Comparison of ENCODE assay signal across 11 cellular contexts in the genomic region with DNA sequence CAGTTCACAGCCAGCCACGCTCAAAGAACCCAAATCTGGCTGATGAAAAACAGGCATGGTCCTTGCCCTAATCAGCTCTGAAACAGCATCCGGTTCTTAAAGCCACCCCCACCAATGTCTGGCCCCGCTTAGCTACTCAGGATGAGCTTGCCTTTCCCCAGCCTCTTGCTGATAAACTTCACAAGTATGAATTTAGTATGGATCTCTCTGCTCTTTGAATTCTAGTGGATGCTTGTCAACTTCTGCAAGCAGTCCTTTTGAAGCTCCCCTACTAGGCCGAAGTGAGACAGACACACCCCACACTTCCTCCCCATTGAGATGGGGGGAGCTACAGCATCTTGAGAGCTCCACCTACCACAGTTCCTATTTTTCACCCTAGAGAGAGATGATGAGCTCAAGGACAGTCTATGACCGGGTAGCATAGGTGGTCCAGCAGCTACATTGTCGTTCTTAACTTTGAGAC. TPM values are rescaled to one million over a fixed set of nuclear protein-coding genes. Genes with fewer than 3 reads are reported as not detected.
DNase-seq lines count a peak whose midpoint lies in the region; ATAC-seq and TF ChIP-seq lines count a peak whose summit lies in the region.
"Had no signal": no experiment of that assay in that cellular context is flagged by ENCODE, and none has a peak within 500 bp of the region (broad histone marks: within the 10 kb centered on the region; RNA-seq: fewer than 3 reads in every experiment).

No MANE protein-coding gene starts in this region.

- peak overlapping the region; percentile 45 for H3K4me3 Mint-ChIP-seq in activated T-helper 17 cell treated with anti-CD3 and anti-CD28 coated beads, Interleukin-2, amount 50 U/mL, for 72 hours
- H3K4me3 Mint-ChIP-seq in natural killer cell treated with Interleukin-12 subunit alpha and Interleukin-12 subunit beta and Interleukin-15 and Interleukin-18, amount 100 ng/mL, for 72 hours, result peak overlapping the region; percentile 36
- no peak overlapping the region for H3K4me3 Mint-ChIP-seq in chondrocyte (ENCODE audit: unreplicated experiment)

- H3K27me3 ChIP-seq in right atrium auricular region, result no peaks in the 10 kb centered on the region

- no peaks in the 10 kb centered on the region for H3K36me3 ChIP-seq in right atrium auricular region

- H3K27ac Mint-ChIP-seq in activated T-helper 17 cell treated with anti-CD3 and anti-CD28 coated beads, Interleukin-2, amount 50 U/mL, for 72 hours, result peak overlapping the region; percentile 16
- peak overlapping the region; percentile 65 to 84 for H3K27ac Mint-ChIP-seq in natural killer cell treated with Interleukin-12 subunit alpha and Interleukin-12 subunit beta and Interleukin-15 and Interleukin-18, amount 100 ng/mL, for 72 hours
- H3K27ac Mint-ChIP-seq in chondrocyte (ENCODE audit: unreplicated experiment), result no peak overlapping the region

- ATAC-seq in activated T-helper 17 cell treated with anti-CD3 and anti-CD28 coated beads, Interleukin-2, amount 50 U/mL, for 72 hours (replicated peaks), result peak; percentile 72
- ATAC-seq in natural killer cell treated with Interleukin-12 subunit alpha and Interleukin-12 subunit beta and Interleukin-15 and Interleukin-18, amount 100 ng/mL, for 72 hours, result peak; percentile 89 to 91

- H3K9me3 Mint-ChIP-seq in activated T-helper 17 cell treated with anti-CD3 and anti-CD28 coated beads, Interleukin-2, amount 50 U/mL, for 72 hours, result peaks cover 9% of the 10 kb centered on the region
- no peaks in the 10 kb centered on the region for H3K9me3 Mint-ChIP-seq in natural killer cell treated with Interleukin-12 subunit alpha and Interleukin-12 subunit beta and Interleukin-15 and Interleukin-18, amount 100 ng/mL, for 72 hours
- H3K9me3 Mint-ChIP-seq in chondrocyte (ENCODE audit: low read depth), result peaks cover 31% of the 10 kb centered on the region

- H3K36me3 Mint-ChIP-seq in activated T-helper 17 cell treated with anti-CD3 and anti-CD28 coated beads, Interleukin-2, amount 50 U/mL, for 72 hours (ENCODE audit: low read depth), result no peaks in the 10 kb centered on the region
- peaks cover 17% of the 10 kb centered on the region for H3K36me3 Mint-ChIP-seq in natural killer cell treated with Interleukin-12 subunit alpha and Interleukin-12 subunit beta and Interleukin-15 and Interleukin-18, amount 100 ng/mL, for 72 hours
- H3K36me3 Mint-ChIP-seq in chondrocyte (ENCODE audit: low read depth), result peaks cover 16% of the 10 kb centered on the region

- no peaks in the 10 kb centered on the region for H3K27me3 Mint-ChIP-seq in activated T-helper 17 cell treated with anti-CD3 and anti-CD28 coated beads, Interleukin-2, amount 50 U/mL, for 72 hours
- H3K27me3 Mint-ChIP-seq in natural killer cell treated with Interleukin-12 subunit alpha and Interleukin-12 subunit beta and Interleukin-15 and Interleukin-18, amount 100 ng/mL, for 72 hours, result peaks cover 0 to 10% of the 10 kb centered on the region in 2 donors
- peaks cover 27% of the 10 kb centered on the region for H3K27me3 Mint-ChIP-seq in chondrocyte (ENCODE audit: low read depth)

- peaks cover 6% of the 10 kb centered on the region for H3K4me1 Mint-ChIP-seq in activated T-helper 17 cell treated with anti-CD3 and anti-CD28 coated beads, Interleukin-2, amount 50 U/mL, for 72 hours
- H3K4me1 Mint-ChIP-seq in natural killer cell treated with Interleukin-12 subunit alpha and Interleukin-12 subunit beta and Interleukin-15 and Interleukin-18, amount 100 ng/mL, for 72 hours (ENCODE audit: low read depth in 2 of 2), result peaks cover 13 to 14% of the 10 kb centered on the region in 2 donors
- H3K4me1 Mint-ChIP-seq in chondrocyte (ENCODE audit: low read depth), result no peaks in the 10 kb centered on the region

- no peak for TF ChIP-seq CTCF in chondrocyte (IDR thresholded peaks at IDR 0.05)
- TF ChIP-seq CTCF in right atrium auricular region (IDR thresholded peaks at IDR 0.05), result no peak

- H3K4me3 ChIP-seq in right atrium auricular region, result no peak overlapping the region

- H3K4me1 ChIP-seq in right atrium auricular region, result no peaks in the 10 kb centered on the region

- H3K27ac ChIP-seq in caudate nucleus (ENCODE audit: low read depth, low read length) (no peak overlapping the region), right atrium auricular region (no peak overlapping the region)

- peak; percentile 51 for DNase-seq in activated T-cell treated with anti-CD3 and anti-CD28 coated beads, Interleukin-2, amount 50 U/mL, for 1 hour
- DNase-seq in activated T-cell treated with anti-CD3 and anti-CD28 coated beads for 4 hours (no peak), RPMI8226 (peak; percentile 20), chondrocyte (ENCODE audit: low spot score) (no peak), caudate nucleus (lab: John Stamatoyannopoulos, UW) (no peak), right atrium auricular region (ENCODE audit: low spot score) (no peak)
- peak; percentile 79 for DNase-seq in natural killer cell treated with Interleukin-12 subunit alpha and Interleukin-12 subunit beta and Interleukin-15 and Interleukin-18, amount 100 ng/mL, for 72 hours (ENCODE audit: low spot score)
- DNase-seq: kidney glomerular epithelial cell, NCI-H2171 treated with DMSO at 0.1 percent for 48 hours had no signal

- peaks cover 0 to 13% of the 10 kb centered on the region in 2 donors for H3K9me3 ChIP-seq in right atrium auricular region

RNA-seq across cellular contexts. Expression of a gene that starts 36.7 kb away (rescaled TPM):
- total RNA-seq in activated T-helper 17 cell treated with anti-CD3 and anti-CD28 coated beads, Interleukin-2, amount 50 U/mL, for 72 hours, result 1 to 10 TPM; 3.6 to 4.9 TPM
- 10 to 100 TPM; 14.8 to 31.4 TPM for total RNA-seq in natural killer cell treated with Interleukin-12 subunit alpha and Interleukin-12 subunit beta and Interleukin-15 and Interleukin-18, amount 100 ng/mL, for 72 hours
- total RNA-seq in chondrocyte, result 8.0 to 15.2 TPM (median 11.4 TPM) in 3 replicates
- total RNA-seq in right atrium auricular region, result 1 to 10 TPM; 2.5 to 8.5 TPM
- total RNA-seq: G401 had no signal

Comparison
In these comparisons a context has a peak if more than half of its experiments do, and no peak if none do; other contexts are left out.
1. DNase-seq: peak in activated T-cell treated with anti-CD3 and anti-CD28 coated beads, Interleukin-2, amount 50 U/mL, for 1 hour (single experiment), RPMI8226 (single experiment) and natural killer cell treated with Interleukin-12 subunit alpha and Interleukin-12 subunit beta and Interleukin-15 and Interleukin-18, amount 100 ng/mL, for 72 hours (single experiment); none in activated T-cell treated with anti-CD3 and anti-CD28 coated beads for 4 hours (single experiment), chondrocyte (single experiment), caudate nucleus (0 of 61) and right atrium auricular region (single experiment).